ENCODE assay signal across 1 cellular context in the genomic region with DNA sequence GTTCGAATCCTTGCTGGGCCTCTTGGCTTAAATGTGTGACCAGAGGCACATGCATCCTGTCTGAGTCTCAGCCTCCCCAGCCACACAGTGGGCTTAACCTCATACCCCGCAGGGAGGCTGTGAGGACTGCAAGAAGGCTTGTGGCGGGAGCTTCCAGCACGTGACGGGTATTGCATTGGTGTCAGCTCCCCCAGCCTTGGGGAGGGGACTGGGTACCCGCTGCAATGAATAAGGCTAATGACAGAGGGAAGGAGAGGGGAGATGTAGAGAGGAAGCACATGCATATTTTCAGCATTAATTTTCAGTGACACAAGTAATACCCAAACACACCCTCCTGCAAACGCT.
A peak's percentile ranks its signal among the peaks of the same experiment; 100 is the strongest.
TF ChIP-seq lines count a peak whose summit lies in the region.

No MANE protein-coding gene starts in this region.

TF ChIP-seq in H1, 55 proteins besides CTCF, POLR2A, EP300 and RAD21:
- TF ChIP-seq, protein P1, sequence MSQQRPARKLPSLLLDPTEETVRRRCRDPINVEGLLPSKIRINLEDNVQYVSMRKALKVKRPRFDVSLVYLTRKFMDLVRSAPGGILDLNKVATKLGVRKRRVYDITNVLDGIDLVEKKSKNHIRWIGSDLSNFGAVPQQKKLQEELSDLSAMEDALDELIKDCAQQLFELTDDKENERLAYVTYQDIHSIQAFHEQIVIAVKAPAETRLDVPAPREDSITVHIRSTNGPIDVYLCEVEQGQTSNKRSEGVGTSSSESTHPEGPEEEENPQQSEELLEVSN (IDR thresholded peaks at IDR 0.05), result peak; percentile 89
- no peak; the same call in 1 of the 2 replicates for TF ChIP-seq KDM1A (IDR thresholded peaks at IDR 0.05; ENCODE audit: borderline replicate concordance, low read length)
- TF ChIP-seq, protein P2, sequence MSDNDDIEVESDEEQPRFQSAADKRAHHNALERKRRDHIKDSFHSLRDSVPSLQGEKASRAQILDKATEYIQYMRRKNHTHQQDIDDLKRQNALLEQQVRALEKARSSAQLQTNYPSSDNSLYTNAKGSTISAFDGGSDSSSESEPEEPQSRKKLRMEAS (IDR thresholded peaks at IDR 0.05), result peak; percentile 82
- TF ChIP-seq, protein P3, sequence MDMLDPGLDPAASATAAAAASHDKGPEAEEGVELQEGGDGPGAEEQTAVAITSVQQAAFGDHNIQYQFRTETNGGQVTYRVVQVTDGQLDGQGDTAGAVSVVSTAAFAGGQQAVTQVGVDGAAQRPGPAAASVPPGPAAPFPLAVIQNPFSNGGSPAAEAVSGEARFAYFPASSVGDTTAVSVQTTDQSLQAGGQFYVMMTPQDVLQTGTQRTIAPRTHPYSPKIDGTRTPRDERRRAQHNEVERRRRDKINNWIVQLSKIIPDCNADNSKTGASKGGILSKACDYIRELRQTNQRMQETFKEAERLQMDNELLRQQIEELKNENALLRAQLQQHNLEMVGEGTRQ (IDR thresholded peaks at IDR 0.05; ENCODE audit: low read length), result peak; percentile 57
TF ChIP-seq in H1: peak in this region for 3.
